8 cellular contexts compared by ENCODE assay signal in the genomic region with DNA sequence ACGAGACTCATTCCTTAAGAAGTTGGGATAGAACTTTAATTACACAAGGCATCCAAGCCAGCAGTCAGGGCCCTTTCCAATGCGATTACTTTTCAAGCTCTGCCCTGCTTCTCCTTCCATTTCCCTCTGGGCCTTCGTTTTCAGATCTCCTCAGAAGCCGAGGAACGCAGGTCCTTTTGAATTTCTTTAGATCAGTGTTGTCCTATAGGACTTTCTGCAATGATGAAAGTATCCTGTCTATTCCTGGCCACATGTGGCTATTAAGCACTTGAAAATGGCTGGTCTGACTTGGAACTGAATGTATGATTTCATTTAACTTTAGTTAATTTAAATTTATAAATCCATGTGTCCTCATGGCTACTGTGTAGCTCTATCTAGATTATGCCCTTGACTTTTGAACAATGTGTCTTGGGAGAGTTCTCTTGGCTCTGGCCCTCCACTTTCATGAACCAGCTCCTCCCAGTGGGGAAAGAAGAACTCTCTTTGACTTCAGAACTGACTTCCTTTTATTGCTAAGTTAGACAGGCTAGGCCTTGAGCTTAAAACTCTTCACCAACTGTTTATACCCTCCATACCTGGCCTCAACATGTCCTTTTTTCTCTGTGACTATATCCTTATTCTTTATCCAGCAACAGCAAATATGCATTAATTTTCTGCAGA. TPM values are rescaled to one million over a fixed set of nuclear protein-coding genes. Genes with fewer than 3 reads are reported as not detected.
DNase-seq lines count a peak whose midpoint lies in the region; ATAC-seq, FAIRE-seq and TF ChIP-seq lines count a peak whose summit lies in the region.

No MANE protein-coding gene starts in this region.

- H3K56ac ChIP-seq in H1 (replicated peaks; ENCODE audit: insufficient read length, low read depth, low read length) = no peak overlapping the region

- peaks cover 4% of the 10 kb centered on the region for H3K36me3 Mint-ChIP-seq in natural killer cell treated with Interleukin-12 subunit alpha and Interleukin-12 subunit beta and Interleukin-15 and Interleukin-18, amount 100 ng/mL, for 72 hours

- no peak for FAIRE-seq in H1 (lab: Jason Lieb, UNC)

- TF ChIP-seq RAD21 in H1 (IDR thresholded peaks at IDR 0.05 in 1 of 2, conservative IDR thresholded peaks at IDR 0.05 in 1 of 2; ENCODE audit: low read depth in 2 of 2, low read length in 2 of 2) = peak; percentile 26 to 38; a peak in 2 of 4 replicates

- no peak overlapping the region for H2BK12ac ChIP-seq in H1 (ENCODE audit: low read depth, low read length)

- H2AFZ ChIP-seq in H1 (ENCODE audit: low read length) = no peak overlapping the region

- H3K9ac ChIP-seq in H1 (replicated peaks in 1 of 4; ENCODE audit: extremely low read depth in 1 of 4, low read depth in 3 of 4, low read length in 3 of 4) = no peak overlapping the region

- peaks cover 55 to 67% of the 10 kb centered on the region in 2 donors for H3K4me1 Mint-ChIP-seq in natural killer cell treated with Interleukin-12 subunit alpha and Interleukin-12 subunit beta and Interleukin-15 and Interleukin-18, amount 100 ng/mL, for 72 hours (ENCODE audit: low read depth in 2 of 2)

- CTCF ChIA-PET in H1 (lab: Charles Lee; ENCODE audit: partially characterized antibody) = interaction anchor here (0.6 to 1.7 kb wide), 7 partner anchors 13 to 587 kb away, joined by 3 to 6 read pairs (median 3); no protein-coding TSS in a partner anchor

- H3K4ac ChIP-seq in H1 (replicated peaks; ENCODE audit: insufficient read length, low read depth, low read length) = peak overlapping the region; percentile 40

- peak overlapping the region; percentile 73; the same call in 1 of the 2 replicates for H2BK5ac ChIP-seq in H1 (ENCODE audit: low read depth, low read length)

- H3K4me1 ChIP-seq in Peyer's patch (peaks cover 0 to 68% (median 44%) of the 10 kb centered on the region in 4 donors), H1 (replicated peaks in 1 of 4; ENCODE audit: control insufficient read depth in 3 of 4, insufficient read depth in 4 of 4, low read length in 3 of 4) (peaks cover 5 to 12% (median 8%) of the 10 kb centered on the region in 4 experiments; a peak in 6 of 7 replicates)

- peak overlapping the region; percentile 63 for H2BK120ac ChIP-seq in H1 (replicated peaks; ENCODE audit: low read depth, low read length)

- H3K27me3 ChIP-seq in Peyer's patch = no peaks in the 10 kb centered on the region
- H3K27me3 ChIP-seq in H1 (replicated peaks in 1 of 4; ENCODE audit: control insufficient read depth in 3 of 4, extremely low read depth in 1 of 4, insufficient read depth in 3 of 4, low read length in 3 of 4) = no peaks in the 10 kb centered on the region

- H3K36me3 ChIP-seq in Peyer's patch (peaks cover 0 to 3% (median 0%) of the 10 kb centered on the region in 3 donors), H1 (ENCODE audit: control insufficient read depth in 2 of 4, insufficient read depth in 4 of 4, low read length in 3 of 4) (no peaks in the 10 kb centered on the region; a peak in 1 of 8 replicates)

- POLR2A ChIA-PET in H1 (lab: Charles Lee; ENCODE audit: partially characterized antibody) = no interaction called here

- no peaks in the 10 kb centered on the region for H4K20me1 ChIP-seq in H1 (replicated peaks in 1 of 2; ENCODE audit: control insufficient read depth in 1 of 2, insufficient read depth in 2 of 2, low read length in 2 of 2)

- peak overlapping the region; percentile 47 to 71; a peak in 3 of 4 replicates for H3K4me2 ChIP-seq in H1 (ENCODE audit: insufficient read depth in 1 of 2, low read depth in 2 of 2, low read length in 2 of 2)

- no peak overlapping the region; the same call in 1 of the 2 replicates for H3K18ac ChIP-seq in H1 (ENCODE audit: extremely low read depth, low read length)

- 0 out of 2 replicates have a peak, but pooled peaks cover 2% of the 10 kb centered on the region for H3K79me1 ChIP-seq in H1 (ENCODE audit: low read depth, low read length)

- no peak overlapping the region for H2BK15ac ChIP-seq in H1 (ENCODE audit: low read length)

- H3K27ac Mint-ChIP-seq in natural killer cell treated with Interleukin-12 subunit alpha and Interleukin-12 subunit beta and Interleukin-15 and Interleukin-18, amount 100 ng/mL, for 72 hours = peak overlapping the region; percentile 80 to 99

- peak overlapping the region; percentile 21 for H4K5ac ChIP-seq in H1 (ENCODE audit: insufficient read length, low read depth, low read length)

- peak in 1 of 3 donors; percentile 70 for DNase-seq in Peyer's patch
- DNase-seq in H1 (ENCODE audit: low read depth in 1 of 2, low spot score in 2 of 2) = no peak
- DNase-seq in natural killer cell treated with Interleukin-12 subunit alpha and Interleukin-12 subunit beta and Interleukin-15 and Interleukin-18, amount 100 ng/mL, for 72 hours (ENCODE audit: low spot score) = no peak
- DNase-seq in A172 (ENCODE audit: low spot score) = no peak
- no peak for DNase-seq in amniotic stem cell (lab: John Stamatoyannopoulos, UW)
- no peak for DNase-seq in NCI-H1092 treated with DMSO at 0.1 percent for 48 hours (lab: John Stamatoyannopoulos, UW)

- H3K14ac ChIP-seq in H1 (ENCODE audit: insufficient read length) = no peak overlapping the region

- H3K9me3 ChIP-seq in Peyer's patch (no peaks in the 10 kb centered on the region), H1 (ENCODE audit: insufficient read depth in 2 of 2, low read depth in 1 of 2, low read length in 1 of 2) (no peaks in the 10 kb centered on the region)

- TF ChIP-seq POLR2A in Peyer's patch (IDR thresholded peaks at IDR 0.05) (no peak), H1 (IDR thresholded peaks at IDR 0.05; ENCODE audit: control extremely low read depth in 1 of 2, low read depth in 2 of 2, low read length in 2 of 2) (no peak)

- H4K91ac ChIP-seq in H1 (replicated peaks; ENCODE audit: insufficient read length, low read length) = peak overlapping the region; percentile 12

- TF ChIP-seq EP300 in H1 (IDR thresholded peaks at IDR 0.05; ENCODE audit: borderline replicate concordance in 1 of 2, low read depth in 2 of 2, low read length in 2 of 2) = no peak

- WGBS in H1 (ENCODE audit: extremely low coverage in 1 of 2, insufficient coverage in 1 of 2, insufficient read length in 1 of 2, insufficient replicate concordance in 2 of 2, low coverage in 1 of 2, low lambda C conversion rate in 2 of 2, missing lambda C conversion rate in 1 of 2), 2 experiments = 78% methylated on average over 5 of the region's 5 CpGs; no CpG with 5 or more reads in 1 of the 2 experiments

- peak overlapping the region; percentile 41; the same call in 1 of the 2 replicates for H2AK5ac ChIP-seq in H1 (ENCODE audit: low read depth, low read length)

- H3K23me2 ChIP-seq in H1 (ENCODE audit: low read depth, low read length) = no peaks in the 10 kb centered on the region

- no peaks in the 10 kb centered on the region for H3K27me3 Mint-ChIP-seq in natural killer cell treated with Interleukin-12 subunit alpha and Interleukin-12 subunit beta and Interleukin-15 and Interleukin-18, amount 100 ng/mL, for 72 hours

- H3K9me3 Mint-ChIP-seq in natural killer cell treated with Interleukin-12 subunit alpha and Interleukin-12 subunit beta and Interleukin-15 and Interleukin-18, amount 100 ng/mL, for 72 hours = no peaks in the 10 kb centered on the region

- H2BK20ac ChIP-seq in H1 (ENCODE audit: low read length) = 0 out of 2 replicates have a peak overlapping the region, but pooled peaks have one; percentile 43

- H3K23ac ChIP-seq in H1 (ENCODE audit: insufficient read length) = no peak overlapping the region

- TF ChIP-seq CTCF in Peyer's patch (IDR thresholded peaks at IDR 0.05) = peak in 5 of 6 experiments; percentile 30 to 57 (median 40)
- TF ChIP-seq CTCF in H1 (IDR thresholded peaks at IDR 0.05; ENCODE audit: control extremely low read depth in 1 of 3, insufficient read depth in 1 of 3, low read depth in 1 of 3, low read length in 3 of 3) = no peak

- H3K4me3 Mint-ChIP-seq in natural killer cell treated with Interleukin-12 subunit alpha and Interleukin-12 subunit beta and Interleukin-15 and Interleukin-18, amount 100 ng/mL, for 72 hours = peak overlapping the region; percentile 85

- no peak overlapping the region for H3K4me3 ChIP-seq in Peyer's patch
- peak overlapping the region in 1 of 4 experiments; percentile 2; a peak in 1 of 8 replicates for H3K4me3 ChIP-seq in H1 (ENCODE audit: extremely low read depth in 1 of 4, insufficient read depth in 2 of 4, low read depth in 3 of 4, low read length in 4 of 4)

- no peak overlapping the region for H4K8ac ChIP-seq in H1 (ENCODE audit: extremely low read depth, insufficient read depth, low read length)

- ATAC-seq in GM18498 (IDR thresholded peaks at IDR 0.05; ENCODE audit: unreplicated experiment) = peak; percentile 47
- no peak for ATAC-seq in natural killer cell treated with Interleukin-12 subunit alpha and Interleukin-12 subunit beta and Interleukin-15 and Interleukin-18, amount 100 ng/mL, for 72 hours
- no peak for ATAC-seq in HG03139 (IDR thresholded peaks at IDR 0.05; ENCODE audit: unreplicated experiment)

- H3K79me2 ChIP-seq in H1 (ENCODE audit: control insufficient read depth in 1 of 2, insufficient read depth in 2 of 2, low read length in 2 of 2) = peaks cover 0 to 62% of the 10 kb centered on the region in 2 experiments; a peak in 3 of 4 replicates

- peak overlapping the region; percentile 70 to 83 (median 78) for H3K27ac ChIP-seq in Peyer's patch
- no peak overlapping the region for H3K27ac ChIP-seq in H1 (ENCODE audit: low read depth, low read length)

TF ChIP-seq in H1, 55 proteins besides CTCF, POLR2A, EP300 and RAD21:
- TF ChIP-seq CREB1 (IDR thresholded peaks at IDR 0.05) (no peak), TEAD4 (IDR thresholded peaks at IDR 0.05; ENCODE audit: low read depth, low read length) (no peak), NANOG (IDR thresholded peaks at IDR 0.05; ENCODE audit: insufficient read depth, low read depth, low read length, poor library complexity, severe bottlenecking) (no peak), SUZ12 (IDR thresholded peaks at IDR 0.05; ENCODE audit: low read length) (no peak), GTF2F1 (IDR thresholded peaks at IDR 0.05; ENCODE audit: borderline replicate concordance, low read depth, low read length) (no peak)
TF ChIP-seq in H1: peak in this region for 0.

RNA-seq across cellular contexts. Expression of a gene that starts 22.7 kb away (rescaled TPM):
- total RNA-seq in Peyer's patch = 100 to 1,000 TPM in 2 of 4 donors, 10 to 100 TPM in 2; 51.8 to 127 (median 105) TPM
- total RNA-seq in H1 (2021; fragmentation: NEBNext Ultra II Directional; extraction: Animal tissue kit (Norgen Biotek cat#: 25700)) = 6.7 and 7.4 TPM in 2 replicates
- 3.6 and 4.2 TPM in 2 replicates for polyA plus RNA-seq in H1 (2011; rRNA removed)
- polyA plus RNA-seq in H1 (2011; cell fraction: cytosol; rRNA removed) = 4.2 TPM
- polyA plus RNA-seq in H1 (2011; cell fraction: nucleus; rRNA removed) = 5.1 TPM
- 3.4 to 4.3 TPM (median 4.2 TPM) in 4 replicates for polyA plus RNA-seq in H1 (2012, experiment 1 of 2)
- 0.56 TPM for polyA plus RNA-seq in H1 (2012, experiment 2 of 2)
- 9.3 TPM for polyA plus RNA-seq in H1 (2013, experiment 1 of 2)
- polyA plus RNA-seq in H1 (2013, experiment 2 of 2) = 11.1 TPM
- 16.0 and 17.2 TPM in 2 replicates for polyA minus RNA-seq in H1 (2011; rRNA and poly(A)+ RNA removed)
- 4.8 TPM for polyA minus RNA-seq in H1 (2011; cell fraction: cytosol; rRNA and poly(A)+ RNA removed)
- 15.0 TPM for polyA minus RNA-seq in H1 (2011; cell fraction: nucleus; rRNA and poly(A)+ RNA removed)
- total RNA-seq in natural killer cell treated with Interleukin-12 subunit alpha and Interleukin-12 subunit beta and Interleukin-15 and Interleukin-18, amount 100 ng/mL, for 72 hours = 10 to 100 TPM; 37.3 to 38.6 TPM
- 16.6 and 16.9 TPM in 2 replicates for total RNA-seq in A172 (2014; rRNA removed; shearing (Covaris generic))

Comparison
In these comparisons a context has a peak if more than half of its experiments do, and no peak if none do; other contexts are left out.
1. CTCF ChIP-seq: peak in Peyer's patch (5 of 6); none in H1 (0 of 3).